ENCODE assay signal across 12 cellular contexts in genomic region chr12:124500232-124501079, GRCh38.
A peak's percentile ranks its signal among the peaks of the same experiment; 100 is the strongest.
DNase-seq lines count a peak whose midpoint lies in the region; ATAC-seq and TF ChIP-seq lines count a peak whose summit lies in the region.
"Had no signal": no experiment of that assay in that cellular context is flagged by ENCODE, and none has a peak within 500 bp of the region (broad histone marks: within the 10 kb centered on the region; RNA-seq: fewer than 3 reads in every experiment).

No MANE protein-coding gene starts in this region.

- H3K9me3 ChIP-seq in cardiac muscle cell (ENCODE audit: low read depth) (no peaks in the 10 kb centered on the region), left lung (no peaks in the 10 kb centered on the region)

- H3K27ac ChIP-seq in cardiac muscle cell, result peak overlapping the region; percentile 95
- H3K27ac ChIP-seq in left lung, result peak overlapping the region; percentile 8 to 42

- no peaks in the 10 kb centered on the region for H3K36me3 ChIP-seq in cardiac muscle cell
- peaks cover 0 to 3% of the 10 kb centered on the region in 2 donors for H3K36me3 ChIP-seq in left lung

- H3K27me3 ChIP-seq in cardiac muscle cell (no peaks in the 10 kb centered on the region), left lung (no peaks in the 10 kb centered on the region)

- TF ChIP-seq CTCF in cardiac muscle cell (IDR thresholded peaks at IDR 0.05; ENCODE audit: low read depth, low read length) (no peak), left lung (IDR thresholded peaks at IDR 0.05) (no peak)

- no peak overlapping the region for H3K4me3 ChIP-seq in cardiac muscle cell
- H3K4me3 ChIP-seq in left lung, result no peak overlapping the region

- intact Hi-C loops in cardiac septum (cut with DNase I), result no loop called here
- intact Hi-C loops in left lung (cut with DNase I), result no loop called here

- peak; percentile 72 for ATAC-seq in left lung

- peak; percentile 69 to 77 for DNase-seq in cardiac muscle cell (ENCODE audit: low read depth in 1 of 2, low spot score in 1 of 2)
- DNase-seq in cardiac septum (ENCODE audit: low spot score), result no peak
- DNase-seq in dedifferentiated amniotic fluid mesenchymal stem cell (ENCODE audit: extremely low spot score), result peak; percentile 29
- peak in 1 of 2 donors; percentile 77 for DNase-seq in left lung
- DNase-seq in activated gamma-delta T cell (lab: John Stamatoyannopoulos, UW), result no peak
- DNase-seq in DMS53 treated with DMSO at 0.1 percent for 48 hours (lab: John Stamatoyannopoulos, UW; ENCODE audit: unreplicated experiment), result no peak
- no peak for DNase-seq in foreskin melanocyte
- no peak for DNase-seq in AML-193 (lab: John Stamatoyannopoulos, UW)
- DNase-seq: activated CD4-positive, alpha-beta memory T cell treated with anti-CD3 and anti-CD28 coated beads for 36 hours; HCEC 1CT; NCI-H748 treated with DMSO at 0.1 percent for 48 hours; stimulated activated CD4-positive, alpha-beta T cell treated with anti-CD3 and anti-CD28 coated beads, Interleukin-4, amount 100 ng/mL, for 24 hours had no signal

- H3K4me1 ChIP-seq in cardiac muscle cell (ENCODE audit: low read depth) (peaks cover 45% of the 10 kb centered on the region), left lung (peaks cover 26 to 70% of the 10 kb centered on the region in 2 donors)

Comparison
In these comparisons a context has a peak if more than half of its experiments do, and no peak if none do; other contexts are left out.
1. DNase-seq: peak in cardiac muscle cell (2 of 2) and dedifferentiated amniotic fluid mesenchymal stem cell (single experiment); none in cardiac septum (single experiment), activated gamma-delta T cell (single experiment), DMS53 treated with DMSO at 0.1 percent for 48 hours (single experiment), foreskin melanocyte (single experiment) and AML-193 (0 of 2).